1 cellular context compared by ENCODE assay signal in the genomic region with DNA sequence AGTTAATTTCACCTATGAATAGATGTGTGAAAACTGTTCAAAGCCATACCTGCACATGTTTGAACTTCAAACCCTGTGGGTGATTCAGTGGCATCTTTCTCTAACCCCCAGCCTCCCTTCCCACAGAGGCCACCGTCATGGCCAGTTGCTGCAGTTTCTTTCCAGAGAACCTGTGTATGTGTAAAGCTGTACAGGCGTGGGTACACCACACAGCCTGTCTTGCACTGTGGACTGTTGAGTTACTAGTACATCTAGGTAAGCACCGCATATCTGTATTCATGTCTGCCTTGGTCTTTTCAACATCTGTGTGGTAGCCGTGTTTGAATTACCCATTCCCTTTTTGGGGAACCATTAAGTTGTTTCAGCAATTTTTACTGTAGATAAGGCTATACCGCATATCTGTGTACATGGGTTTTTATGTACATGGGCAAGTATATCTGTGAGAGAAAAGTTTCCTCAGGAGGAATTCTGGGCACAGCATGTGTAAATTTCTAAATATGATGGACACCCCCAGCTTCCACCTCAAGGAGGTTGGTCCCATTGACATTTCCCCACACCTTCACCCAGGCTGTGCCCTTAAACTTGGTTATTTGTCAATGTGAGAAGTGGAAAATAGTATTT.
TF ChIP-seq lines count a peak whose summit lies in the region.

No MANE protein-coding gene starts in this region.

TF ChIP-seq in SK-N-SH, 30 proteins besides CTCF, POLR2A, EP300 and RAD21 (continued from another document):
- TF ChIP-seq, protein P1, sequence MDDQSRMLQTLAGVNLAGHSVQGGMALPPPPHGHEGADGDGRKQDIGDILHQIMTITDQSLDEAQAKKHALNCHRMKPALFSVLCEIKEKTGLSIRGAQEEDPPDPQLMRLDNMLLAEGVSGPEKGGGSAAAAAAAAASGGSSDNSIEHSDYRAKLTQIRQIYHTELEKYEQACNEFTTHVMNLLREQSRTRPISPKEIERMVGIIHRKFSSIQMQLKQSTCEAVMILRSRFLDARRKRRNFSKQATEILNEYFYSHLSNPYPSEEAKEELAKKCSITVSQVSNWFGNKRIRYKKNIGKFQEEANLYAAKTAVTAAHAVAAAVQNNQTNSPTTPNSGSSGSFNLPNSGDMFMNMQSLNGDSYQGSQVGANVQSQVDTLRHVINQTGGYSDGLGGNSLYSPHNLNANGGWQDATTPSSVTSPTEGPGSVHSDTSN (IDR thresholded peaks at IDR 0.05): no peak
- TF ChIP-seq SMC3 (IDR thresholded peaks at IDR 0.05; ENCODE audit: low read depth, low read length) (no peak), FOXM1 (IDR thresholded peaks at IDR 0.05; ENCODE audit: low read depth) (no peak)
